ENCODE assay signal across 27 cellular contexts in genomic region chr5:175640108-175640507, GRCh38. TPM values are rescaled to one million over a fixed set of nuclear protein-coding genes. Genes with fewer than 3 reads are reported as not detected.
DNase-seq lines count a peak whose midpoint lies in the region; ATAC-seq and TF ChIP-seq lines count a peak whose summit lies in the region.
"Had no signal": no experiment of that assay in that cellular context is flagged by ENCODE, and none has a peak within 500 bp of the region (broad histone marks: within the 10 kb centered on the region; RNA-seq: fewer than 3 reads in every experiment).

No MANE protein-coding gene starts in this region.

- no peaks in the 10 kb centered on the region for H3K27me3 Mint-ChIP-seq in activated CD4-positive, alpha-beta T cell treated with anti-CD3 and anti-CD28 coated beads for 36 hours
- H3K27me3 Mint-ChIP-seq in CD4-positive, alpha-beta memory T cell: peaks cover 0 to 1% of the 10 kb centered on the region in 2 donors
- peaks cover 7% of the 10 kb centered on the region for H3K27me3 Mint-ChIP-seq in activated CD8-positive, alpha-beta T cell treated with anti-CD3 and anti-CD28 coated beads, Interleukin-2, amount 10 ng/mL, durations not matched to agents 7 days and 5 days (ENCODE audit: low read depth)

- CTCF ChIA-PET in activated CD4-positive, alpha-beta T cell treated with anti-CD3 and anti-CD28 coated beads for 36 hours (lab: Charles Lee): no interaction called here
- CTCF ChIA-PET in CD4-positive, alpha-beta memory T cell (lab: Charles Lee; ENCODE audit: partially characterized antibody): no interaction called here
- CTCF ChIA-PET in activated CD8-positive, alpha-beta T cell treated with anti-CD3 and anti-CD28 coated beads, Interleukin-2, amount 10 ng/mL, durations not matched to agents 7 days and 5 days (lab: Charles Lee): no interaction called here

- intact Hi-C loops in activated CD4-positive, alpha-beta T cell treated with anti-CD3 and anti-CD28 coated beads for 36 hours (cut with DNase I, micrococcal nuclease): no loop called here
- intact Hi-C loops in CD4-positive, alpha-beta memory T cell (cut with micrococcal nuclease): no loop called here

- H3K9me3 Mint-ChIP-seq in activated CD4-positive, alpha-beta T cell treated with anti-CD3 and anti-CD28 coated beads for 36 hours (ENCODE audit: low read depth): no peaks in the 10 kb centered on the region
- H3K9me3 Mint-ChIP-seq in CD4-positive, alpha-beta memory T cell: peaks cover 0 to 2% (median 0%) of the 10 kb centered on the region in 8 donors
- no peaks in the 10 kb centered on the region for H3K9me3 Mint-ChIP-seq in activated CD8-positive, alpha-beta T cell treated with anti-CD3 and anti-CD28 coated beads, Interleukin-2, amount 10 ng/mL, durations not matched to agents 7 days and 5 days (ENCODE audit: insufficient read depth)
- H3K9me3 Mint-ChIP-seq: central memory CD8-positive, alpha-beta T cell; effector memory CD8-positive, alpha-beta T cell had no signal

- no peaks in the 10 kb centered on the region for H3K27me3 ChIP-seq in CD4-positive, alpha-beta memory T cell (ENCODE audit: insufficient read depth, low read length)
- no peaks in the 10 kb centered on the region for H3K27me3 ChIP-seq in neutrophil
- H3K27me3 ChIP-seq: adrenal gland, pancreas had no signal

- no peak overlapping the region for H3K4me3 Mint-ChIP-seq in activated CD4-positive, alpha-beta T cell treated with anti-CD3 and anti-CD28 coated beads for 36 hours
- peak overlapping the region in 5 of 8 donors; percentile 14 to 67 (median 47) for H3K4me3 Mint-ChIP-seq in CD4-positive, alpha-beta memory T cell
- no peak overlapping the region for H3K4me3 Mint-ChIP-seq in activated CD8-positive, alpha-beta T cell treated with anti-CD3 and anti-CD28 coated beads, Interleukin-2, amount 10 ng/mL, durations not matched to agents 7 days and 5 days
- H3K4me3 Mint-ChIP-seq: central memory CD8-positive, alpha-beta T cell; effector memory CD8-positive, alpha-beta T cell; stimulated activated memory B cell treated with anti-CD40 and anti-IgM and Interleukin-4, amounts not matched to agents 10 μg/mL and 1 μg/mL and 100 μg/mL, for 72 hours had no signal

- ATAC-seq in activated CD4-positive, alpha-beta T cell treated with anti-CD3 and anti-CD28 coated beads for 36 hours: peak; percentile 74
- ATAC-seq in activated CD8-positive, alpha-beta T cell treated with anti-CD3 and anti-CD28 coated beads, Interleukin-2, amount 10 ng/mL, durations not matched to agents 7 days and 5 days: peak; percentile 61
- no peak for ATAC-seq in GM18858 (IDR thresholded peaks at IDR 0.05; ENCODE audit: unreplicated experiment)
- ATAC-seq in GM19324 (IDR thresholded peaks at IDR 0.05; ENCODE audit: low FRiP score, unreplicated experiment): no peak
- ATAC-seq: effector memory CD8-positive, alpha-beta T cell; left lobe of liver; pancreas; SK-N-SH treated with all-trans-retinoic acid at 6 μM for 48 hours had no signal

- H3K36me3 Mint-ChIP-seq in activated CD4-positive, alpha-beta T cell treated with anti-CD3 and anti-CD28 coated beads for 36 hours (ENCODE audit: low read depth): no peaks in the 10 kb centered on the region
- H3K36me3 Mint-ChIP-seq in CD4-positive, alpha-beta memory T cell: no peaks in the 10 kb centered on the region
- no peaks in the 10 kb centered on the region for H3K36me3 Mint-ChIP-seq in activated CD8-positive, alpha-beta T cell treated with anti-CD3 and anti-CD28 coated beads, Interleukin-2, amount 10 ng/mL, durations not matched to agents 7 days and 5 days (ENCODE audit: low read depth)
- H3K36me3 Mint-ChIP-seq: stimulated activated memory B cell treated with anti-CD40 and anti-IgM and Interleukin-4, amounts not matched to agents 10 μg/mL and 1 μg/mL and 100 μg/mL, for 72 hours had no signal

- POLR2A ChIA-PET in activated CD4-positive, alpha-beta T cell treated with anti-CD3 and anti-CD28 coated beads for 36 hours (lab: Charles Lee): no interaction called here
- POLR2A ChIA-PET in CD4-positive, alpha-beta memory T cell (lab: Charles Lee; ENCODE audit: partially characterized antibody): no interaction called here
- POLR2A ChIA-PET in activated CD8-positive, alpha-beta T cell treated with anti-CD3 and anti-CD28 coated beads, Interleukin-2, amount 10 ng/mL, durations not matched to agents 7 days and 5 days (lab: Charles Lee): no interaction called here

- H3K27ac ChIP-seq in CD4-positive, alpha-beta memory T cell (ENCODE audit: low read depth, low read length): no peak overlapping the region
- peak overlapping the region; percentile 83 for H3K27ac ChIP-seq in neutrophil
- H3K27ac ChIP-seq: adrenal gland, KMS-11, pancreas, PC-9, suprapubic skin had no signal

- no peaks in the 10 kb centered on the region for H3K9me3 ChIP-seq in CD4-positive, alpha-beta memory T cell (ENCODE audit: control insufficient read depth in 1 of 2, low read length in 2 of 2)
- no peaks in the 10 kb centered on the region for H3K9me3 ChIP-seq in neutrophil
- H3K9me3 ChIP-seq: adrenal gland, MG63, pancreas, suprapubic skin had no signal

- DNase-seq in activated CD4-positive, alpha-beta T cell treated with anti-CD3 and anti-CD28 coated beads for 36 hours: no peak
- no peak for DNase-seq in activated CD4-positive, alpha-beta T cell treated with anti-CD3 and anti-CD28 coated beads for 48 hours
- no peak for DNase-seq in CD4-positive, alpha-beta memory T cell
- DNase-seq in activated CD8-positive, alpha-beta T cell treated with anti-CD3 and anti-CD28 coated beads, Interleukin-2, amount 10 ng/mL, durations not matched to agents 7 days and 5 days: no peak
- DNase-seq in NOMO-1 (lab: John Stamatoyannopoulos, UW; ENCODE audit: unreplicated experiment in 2 of 2): no peak
- DNase-seq: activated CD4-positive, alpha-beta T cell treated with anti-CD3 and anti-CD28 coated beads for 4 hours; adrenal gland; effector memory CD8-positive, alpha-beta T cell; erythroblast; HCEC 1CT; MG63; NCI-H1105; NCI-H187; pancreas; PC-9; Right ventricle myocardium superior; stimulated activated CD4-positive, alpha-beta T cell treated with anti-CD3 and anti-CD28 coated beads, Interleukin-15, amount 100 ng/mL, for 24 hours; stimulated activated CD4-positive, alpha-beta T cell treated with anti-CD3 and anti-CD28 coated beads, Interleukin-4, amount 100 ng/mL, for 4 hours had no signal

- H3K27ac Mint-ChIP-seq in activated CD4-positive, alpha-beta T cell treated with anti-CD3 and anti-CD28 coated beads for 36 hours: peak overlapping the region; percentile 69
- peak overlapping the region in 2 of 7 donors; percentile 12 to 70 for H3K27ac Mint-ChIP-seq in CD4-positive, alpha-beta memory T cell
- H3K27ac Mint-ChIP-seq in activated CD8-positive, alpha-beta T cell treated with anti-CD3 and anti-CD28 coated beads, Interleukin-2, amount 10 ng/mL, durations not matched to agents 7 days and 5 days: peak overlapping the region; percentile 61
- H3K27ac Mint-ChIP-seq: effector memory CD8-positive, alpha-beta T cell; stimulated activated memory B cell treated with anti-CD40 and anti-IgM and Interleukin-4, amounts not matched to agents 10 μg/mL and 1 μg/mL and 100 μg/mL, for 72 hours had no signal

- no peak overlapping the region for H3K4me3 ChIP-seq in CD4-positive, alpha-beta memory T cell (ENCODE audit: low read length in 2 of 2)
- H3K4me3 ChIP-seq in neutrophil (ENCODE audit: low read depth in 1 of 2, low read length in 1 of 2): peak overlapping the region in 1 of 2 experiments; percentile 0
- H3K4me3 ChIP-seq: adrenal gland, MG63, pancreas, PC-9, suprapubic skin had no signal

- no peaks in the 10 kb centered on the region for H3K36me3 ChIP-seq in CD4-positive, alpha-beta memory T cell (ENCODE audit: insufficient read depth, low read length)
- H3K36me3 ChIP-seq in neutrophil: no peaks in the 10 kb centered on the region
- H3K36me3 ChIP-seq: adrenal gland, MG63, pancreas, suprapubic skin had no signal

- no peak for TF ChIP-seq CTCF in neutrophil (IDR thresholded peaks at IDR 0.05)

- H3K4me1 ChIP-seq in CD4-positive, alpha-beta memory T cell (ENCODE audit: insufficient read depth, low read length): peaks cover 16% of the 10 kb centered on the region
- peaks cover 45 to 46% of the 10 kb centered on the region in 2 experiments for H3K4me1 ChIP-seq in neutrophil (ENCODE audit: control insufficient read depth in 1 of 2, insufficient read depth in 1 of 2, low read depth in 1 of 2, low read length in 1 of 2)
- H3K4me1 ChIP-seq: adrenal gland, pancreas, suprapubic skin had no signal

- peaks cover 32% of the 10 kb centered on the region for H3K4me1 Mint-ChIP-seq in activated CD4-positive, alpha-beta T cell treated with anti-CD3 and anti-CD28 coated beads for 36 hours
- peaks cover 11 to 25% (median 17%) of the 10 kb centered on the region in 4 donors for H3K4me1 Mint-ChIP-seq in CD4-positive, alpha-beta memory T cell
- H3K4me1 Mint-ChIP-seq in activated CD8-positive, alpha-beta T cell treated with anti-CD3 and anti-CD28 coated beads, Interleukin-2, amount 10 ng/mL, durations not matched to agents 7 days and 5 days (ENCODE audit: low read depth): peaks cover 24% of the 10 kb centered on the region
- H3K4me1 Mint-ChIP-seq: stimulated activated memory B cell treated with anti-CD40 and anti-IgM and Interleukin-4, amounts not matched to agents 10 μg/mL and 1 μg/mL and 100 μg/mL, for 72 hours had no signal

RNA-seq across cellular contexts. Expression of gene HRH2, which starts 17.8 kb away (rescaled TPM):
- total RNA-seq in activated CD4-positive, alpha-beta T cell treated with anti-CD3 and anti-CD28 coated beads for 36 hours: 10 to 100 TPM; 12.3 to 16.9 TPM
- 1 to 10 TPM; 4.0 to 4.2 TPM for total RNA-seq in CD4-positive, alpha-beta memory T cell
- polyA plus RNA-seq in CD4-positive, alpha-beta memory T cell: 1 to 10 TPM in 1 of 2 donors, under 1 TPM in 1; 0.63 to 5.2 TPM
- total RNA-seq in activated CD8-positive, alpha-beta T cell treated with anti-CD3 and anti-CD28 coated beads, Interleukin-2, amount 10 ng/mL, durations not matched to agents 7 days and 5 days: 10 to 100 TPM; 26.9 to 27.5 TPM
- total RNA-seq: PC-9 had no signal

Comparison
In these comparisons a context has a peak if more than half of its experiments do, and no peak if none do; other contexts are left out.
1. ATAC-seq: peak in activated CD4-positive, alpha-beta T cell treated with anti-CD3 and anti-CD28 coated beads for 36 hours (single experiment) and activated CD8-positive, alpha-beta T cell treated with anti-CD3 and anti-CD28 coated beads, Interleukin-2, amount 10 ng/mL, durations not matched to agents 7 days and 5 days (single experiment); none in GM18858 (single experiment) and GM19324 (single experiment).
2. H3K4me3 Mint-ChIP-seq: peak in CD4-positive, alpha-beta memory T cell (5 of 8); none in activated CD4-positive, alpha-beta T cell treated with anti-CD3 and anti-CD28 coated beads for 36 hours (single experiment) and activated CD8-positive, alpha-beta T cell treated with anti-CD3 and anti-CD28 coated beads, Interleukin-2, amount 10 ng/mL, durations not matched to agents 7 days and 5 days (single experiment).